ENCODE assay signal across 18 cellular contexts in genomic region chr7:103718482-103719415, GRCh38.
A peak's percentile ranks its signal among the peaks of the same experiment; 100 is the strongest.
DNase-seq lines count a peak whose midpoint lies in the region; ATAC-seq, FAIRE-seq and TF ChIP-seq lines count a peak whose summit lies in the region.
"Had no signal": no experiment of that assay in that cellular context is flagged by ENCODE, and none has a peak within 500 bp of the region (broad histone marks: within the 10 kb centered on the region; RNA-seq: fewer than 3 reads in every experiment).

No MANE protein-coding gene starts in this region.

- H2AFZ ChIP-seq in GM23338, result no peak overlapping the region
- H2AFZ ChIP-seq in endothelial cell of umbilical vein (ENCODE audit: low read depth, low read length), result peak overlapping the region; percentile 58
- no peak overlapping the region for H2AFZ ChIP-seq in osteoblast (ENCODE audit: low read length)

- CTCF ChIA-PET in endothelial cell of umbilical vein (lab: Charles Lee), result interaction anchor here (1.0 to 2.1 kb wide), 2 partner anchors 9 to 17 kb away, joined by 3 to 11 read pairs; no protein-coding TSS in a partner anchor
- CTCF ChIA-PET in naive thymus-derived CD4-positive, alpha-beta T cell (lab: Charles Lee), result no interaction called here

- intact Hi-C loops in endothelial cell of umbilical vein (cut with micrococcal nuclease), result loop anchor here (1.0 to 2.0 kb wide), 2 partner anchors 17 to 82 kb away; no protein-coding TSS in a partner anchor
- intact Hi-C loops in naive thymus-derived CD4-positive, alpha-beta T cell (cut with micrococcal nuclease), result no loop called here

- in situ Hi-C loops in GM13977 (cut with MboI; ENCODE audit: low pct_unique_long_range_greater_than_20kb, low sequenced_read_pairs, unreplicated experiment), result no loop called here

- H3K9me3 Mint-ChIP-seq in GM23338, result no peaks in the 10 kb centered on the region
- H3K9me3 Mint-ChIP-seq in naive thymus-derived CD4-positive, alpha-beta T cell, result peaks cover 0 to 2% (median 0%) of the 10 kb centered on the region in 11 donors
- H3K9me3 Mint-ChIP-seq: memory B cell, nephron progenitor cell had no signal

- no peaks in the 10 kb centered on the region for H3F3A ChIP-seq in GM23338 (replicated peaks; ENCODE audit: low read depth)

- no peak overlapping the region for H3K4me3 Mint-ChIP-seq in GM23338
- no peak overlapping the region for H3K4me3 Mint-ChIP-seq in naive thymus-derived CD4-positive, alpha-beta T cell
- H3K4me3 Mint-ChIP-seq: memory B cell, nephron progenitor cell had no signal

- H3K4me2 ChIP-seq in GM23338 (no peak overlapping the region), endothelial cell of umbilical vein (ENCODE audit: insufficient read depth, low read length) (peak overlapping the region; percentile 50), osteoblast (ENCODE audit: insufficient read depth, low read length) (no peak overlapping the region)
- H3K4me2 ChIP-seq: BLaER1 had no signal

- H3K36me3 ChIP-seq in GM23338 (ENCODE audit: insufficient read depth), result no peaks in the 10 kb centered on the region
- no peaks in the 10 kb centered on the region for H3K36me3 ChIP-seq in endothelial cell of umbilical vein (ENCODE audit: control insufficient read depth in 2 of 2, extremely low read depth in 1 of 2, insufficient read depth in 2 of 2, low read length in 2 of 2)
- no peaks in the 10 kb centered on the region for H3K36me3 ChIP-seq in osteoblast (ENCODE audit: insufficient read depth, low read length)
- no peaks in the 10 kb centered on the region for H3K36me3 ChIP-seq in naive thymus-derived CD4-positive, alpha-beta T cell (ENCODE audit: control insufficient read depth in 2 of 3, insufficient read depth in 3 of 3, low read length in 3 of 3)
- H3K36me3 ChIP-seq: BLaER1, breast epithelium had no signal

- no peaks in the 10 kb centered on the region for H3K27me3 Mint-ChIP-seq in GM23338 (ENCODE audit: insufficient read depth, low read depth, poor library complexity)
- peaks cover 6 to 28% (median 19%) of the 10 kb centered on the region in 5 donors for H3K27me3 Mint-ChIP-seq in naive thymus-derived CD4-positive, alpha-beta T cell

- H4K20me1 ChIP-seq in GM23338 (replicated peaks; ENCODE audit: insufficient read depth) (no peaks in the 10 kb centered on the region), endothelial cell of umbilical vein (replicated peaks; ENCODE audit: control insufficient read depth, extremely low read depth, insufficient read depth, low read length) (no peaks in the 10 kb centered on the region), osteoblast (ENCODE audit: insufficient read depth, low read length) (no peaks in the 10 kb centered on the region)
- H4K20me1 ChIP-seq: BLaER1 had no signal

- H3K79me2 ChIP-seq in GM23338 (replicated peaks; ENCODE audit: insufficient read depth) (no peaks in the 10 kb centered on the region), endothelial cell of umbilical vein (ENCODE audit: control insufficient read depth, insufficient read depth, low read length) (no peaks in the 10 kb centered on the region), osteoblast (ENCODE audit: insufficient read depth, low read length) (no peaks in the 10 kb centered on the region)

- H3K27me3 ChIP-seq in GM23338 (ENCODE audit: insufficient read depth), result no peaks in the 10 kb centered on the region
- H3K27me3 ChIP-seq in endothelial cell of umbilical vein (ENCODE audit: control insufficient read depth in 2 of 2, insufficient read depth in 2 of 2, low read length in 2 of 2), result no peaks in the 10 kb centered on the region
- no peaks in the 10 kb centered on the region for H3K27me3 ChIP-seq in osteoblast (ENCODE audit: insufficient read depth, low read length)
- no peaks in the 10 kb centered on the region for H3K27me3 ChIP-seq in naive thymus-derived CD4-positive, alpha-beta T cell (ENCODE audit: control insufficient read depth in 2 of 2, insufficient read depth in 2 of 2, low read length in 2 of 2)
- H3K27me3 ChIP-seq: BLaER1, breast epithelium, testis had no signal

- H3K27ac Mint-ChIP-seq in GM23338, result 0 out of 2 replicates have a peak overlapping the region, but pooled peaks have one; percentile 34
- no peak overlapping the region for H3K27ac Mint-ChIP-seq in naive thymus-derived CD4-positive, alpha-beta T cell
- H3K27ac Mint-ChIP-seq: memory B cell, nephron progenitor cell had no signal

- BruUV-seq in endothelial cell of umbilical vein (replicated peaks; lab: Mats Ljungman, UMichigan), result TSS peak; percentile 98

- ATAC-seq in GM23338, result no peak
- no peak for ATAC-seq in naive thymus-derived CD4-positive, alpha-beta T cell
- ATAC-seq: esophagus mucosa, psoas muscle had no signal

- H3K9ac ChIP-seq in endothelial cell of umbilical vein (replicated peaks; ENCODE audit: extremely low read depth, insufficient read depth, low read length), result peak overlapping the region; percentile 41
- H3K9ac ChIP-seq: BLaER1 had no signal

- POLR2A ChIA-PET in endothelial cell of umbilical vein (lab: Charles Lee), result interaction anchor here (1.6 kb wide), 1 partner anchor 17 kb away, joined by 5 read pairs; no protein-coding TSS in a partner anchor
- POLR2A ChIA-PET in naive thymus-derived CD4-positive, alpha-beta T cell (lab: Charles Lee), result no interaction called here

- TF ChIP-seq CTCF in GM23338 (conservative IDR thresholded peaks at IDR 0.05; ENCODE audit: low read depth in 2 of 2) (no peak), endothelial cell of umbilical vein (IDR thresholded peaks at IDR 0.05; ENCODE audit: extremely low read depth in 1 of 2, insufficient read depth in 1 of 2, low read depth in 1 of 2, low read length in 2 of 2) (no peak), osteoblast (IDR thresholded peaks at IDR 0.05; ENCODE audit: extremely low read depth, low read depth, low read length) (no peak), GM13977 (IDR thresholded peaks at IDR 0.05; ENCODE audit: extremely low read depth, insufficient read depth, missing control alignments) (no peak)

- H3K4me1 Mint-ChIP-seq in GM23338, result no peaks in the 10 kb centered on the region; the same call in 2 of the 3 replicates
- no peaks in the 10 kb centered on the region for H3K4me1 Mint-ChIP-seq in naive thymus-derived CD4-positive, alpha-beta T cell
- H3K4me1 Mint-ChIP-seq: memory B cell, nephron progenitor cell had no signal

- H3K27ac ChIP-seq in GM23338 (ENCODE audit: low read depth) (no peak overlapping the region), endothelial cell of umbilical vein (ENCODE audit: insufficient read depth, low read depth, low read length) (peak overlapping the region; percentile 85), osteoblast (ENCODE audit: low read depth, low read length) (no peak overlapping the region)
- no peak overlapping the region for H3K27ac ChIP-seq in naive thymus-derived CD4-positive, alpha-beta T cell (ENCODE audit: low read depth, low read length)
- H3K27ac ChIP-seq: BLaER1, breast epithelium, dorsolateral prefrontal cortex, psoas muscle, testis had no signal

- no peak for TF ChIP-seq POLR2A in endothelial cell of umbilical vein (IDR thresholded peaks at IDR 0.05; ENCODE audit: low read depth, low read length)

- no peaks in the 10 kb centered on the region for H3K9me2 ChIP-seq in GM23338 (ENCODE audit: insufficient read depth)

- H3K9me1 ChIP-seq in endothelial cell of umbilical vein (replicated peaks; ENCODE audit: control insufficient read depth, extremely low read depth, insufficient read depth, low read length), result no peaks in the 10 kb centered on the region

- DNase-seq in GM23338 (ENCODE audit: low spot score) (no peak), NCI-H69 (lab: John Stamatoyannopoulos, UW) (peak; percentile 36), endothelial cell of umbilical vein (ENCODE audit: low read depth, low spot score) (peak; percentile 77), osteoblast (ENCODE audit: insufficient read length, low spot score, missing footprints) (peak; percentile 26), GM13977 (ENCODE audit: low spot score) (no peak), NCI-H446 (lab: John Stamatoyannopoulos, UW) (no peak)
- DNase-seq in stimulated activated CD8-positive, alpha-beta memory T cell treated with anti-CD3 and anti-CD28 coated beads, Interleukin-4, amount 100 ng/mL, for 48 hours, result no peak
- DNase-seq in naive thymus-derived CD4-positive, alpha-beta T cell, result no peak
- DNase-seq: dorsolateral prefrontal cortex, NCI-H2029, NCI-H524 treated with DMSO at 0.1 percent for 48 hours, nephron progenitor cell, psoas muscle, testis had no signal

- H3K9me3 ChIP-seq in endothelial cell of umbilical vein (replicated peaks; ENCODE audit: control insufficient read depth, insufficient read depth, low read length), result no peaks in the 10 kb centered on the region
- H3K9me3 ChIP-seq in osteoblast (ENCODE audit: low read depth, low read length), result no peaks in the 10 kb centered on the region
- no peaks in the 10 kb centered on the region for H3K9me3 ChIP-seq in naive thymus-derived CD4-positive, alpha-beta T cell (ENCODE audit: control insufficient read depth in 2 of 3, low read length in 3 of 3)
- H3K9me3 ChIP-seq: BLaER1, breast epithelium, psoas muscle, testis had no signal

- no peaks in the 10 kb centered on the region for H3K36me3 Mint-ChIP-seq in GM23338 (ENCODE audit: low read depth)
- no peaks in the 10 kb centered on the region for H3K36me3 Mint-ChIP-seq in naive thymus-derived CD4-positive, alpha-beta T cell
- H3K36me3 Mint-ChIP-seq: memory B cell had no signal

- H3K4me1 ChIP-seq in GM23338 (ENCODE audit: insufficient read depth) (no peaks in the 10 kb centered on the region; the same call in 1 of the 2 replicates), endothelial cell of umbilical vein (ENCODE audit: control insufficient read depth, extremely low read depth, insufficient read depth, low read length) (peaks cover 24% of the 10 kb centered on the region), osteoblast (ENCODE audit: insufficient read depth, low read length) (no peaks in the 10 kb centered on the region)
- no peaks in the 10 kb centered on the region for H3K4me1 ChIP-seq in naive thymus-derived CD4-positive, alpha-beta T cell (ENCODE audit: control insufficient read depth in 2 of 2, insufficient read depth in 2 of 2, low read length in 2 of 2)
- H3K4me1 ChIP-seq: BLaER1, breast epithelium, psoas muscle, testis had no signal

- dilution Hi-C loops in endothelial cell of umbilical vein (cut with MboI; ENCODE audit: extremely low pct_ligation_motif_present, low sequenced_read_pairs), result no loop called here

- H3K4me3 ChIP-seq in GM23338, result no peak overlapping the region
- H3K4me3 ChIP-seq in endothelial cell of umbilical vein (replicated peaks in 1 of 3; ENCODE audit: insufficient read depth in 1 of 3, low read depth in 1 of 3, low read length in 3 of 3), result no peak overlapping the region
- H3K4me3 ChIP-seq in osteoblast (ENCODE audit: insufficient read depth, low read length), result no peak overlapping the region
- no peak overlapping the region for H3K4me3 ChIP-seq in naive thymus-derived CD4-positive, alpha-beta T cell (ENCODE audit: low read length)
- H3K4me3 ChIP-seq: BLaER1, breast epithelium, dorsolateral prefrontal cortex, psoas muscle, testis had no signal

- FAIRE-seq in endothelial cell of umbilical vein (lab: Jason Lieb, UNC), result peak; percentile 68

TF ChIP-seq in GM23338, 12 proteins besides CTCF, POLR2A, EP300 and RAD21 (continues in another document):
- no peak for TF ChIP-seq POLR2AphosphoS5 (IDR thresholded peaks at IDR 0.05; ENCODE audit: low read depth)
- TF ChIP-seq EZH2 (IDR thresholded peaks at IDR 0.05; ENCODE audit: low read depth, unreplicated experiment), result no peak

TF ChIP-seq in endothelial cell of umbilical vein, 7 proteins besides CTCF, POLR2A, EP300 and RAD21 (continues in another document):
- TF ChIP-seq JUN (IDR thresholded peaks at IDR 0.05; ENCODE audit: borderline replicate concordance, insufficient read depth, insufficient read length, low read depth), result peak; percentile 88

Comparison
In these comparisons a context has a peak if more than half of its experiments do, and no peak if none do; other contexts are left out.
1. DNase-seq: peak in NCI-H69 (single experiment), endothelial cell of umbilical vein (single experiment) and osteoblast (single experiment); none in GM23338 (single experiment), GM13977 (single experiment), stimulated activated CD8-positive, alpha-beta memory T cell treated with anti-CD3 and anti-CD28 coated beads, Interleukin-4, amount 100 ng/mL, for 48 hours (single experiment), NCI-H446 (0 of 2) and naive thymus-derived CD4-positive, alpha-beta T cell (0 of 9).